Comparison of ENCODE assay signal across 10 cellular contexts in the genomic region with DNA sequence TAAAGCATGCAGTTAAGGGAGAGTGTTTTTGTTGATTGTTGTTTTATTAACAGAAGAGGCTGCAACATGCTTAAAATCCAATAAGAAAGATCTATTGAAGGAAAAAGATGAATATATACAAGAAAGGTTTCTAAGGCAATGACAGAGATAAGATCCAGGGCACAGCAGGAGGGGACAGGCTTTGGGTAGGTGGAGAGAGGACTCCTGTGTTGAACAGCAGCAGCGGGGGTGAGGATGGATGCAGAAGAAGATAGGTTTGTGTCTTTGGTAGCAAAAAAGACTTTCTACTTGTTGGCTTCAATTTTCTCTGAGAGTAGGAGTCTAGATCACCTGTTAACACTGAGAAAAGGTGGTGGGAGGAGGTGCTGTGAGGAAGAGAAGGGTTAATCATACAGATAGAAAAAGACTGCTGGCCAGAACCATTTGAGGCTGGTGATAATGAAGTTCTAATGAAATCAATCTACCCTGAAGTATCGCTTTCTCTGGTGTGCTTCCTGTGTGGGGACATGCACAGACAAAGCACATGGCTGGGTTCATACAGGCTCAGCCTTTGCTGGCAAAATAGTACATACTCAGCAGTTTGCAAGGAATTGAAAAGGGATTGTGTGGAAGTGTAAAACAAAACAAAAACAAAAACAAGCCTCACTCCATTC. TPM values are rescaled to one million over a fixed set of nuclear protein-coding genes. Genes with fewer than 3 reads are reported as not detected.
DNase-seq lines count a peak whose midpoint lies in the region; ATAC-seq, FAIRE-seq and TF ChIP-seq lines count a peak whose summit lies in the region.
"Had no signal": no experiment of that assay in that cellular context is flagged by ENCODE, and none has a peak within 500 bp of the region (broad histone marks: within the 10 kb centered on the region; RNA-seq: fewer than 3 reads in every experiment).

No MANE protein-coding gene starts in this region.

- TF ChIP-seq POLR2A in esophagus muscularis mucosa (IDR thresholded peaks at IDR 0.05; ENCODE audit: low read depth) = no peak

- no peaks in the 10 kb centered on the region for H3K36me3 ChIP-seq in esophagus muscularis mucosa
- H3K36me3 ChIP-seq in kidney (ENCODE audit: control insufficient read depth in 1 of 2, insufficient read depth in 2 of 2, low read length in 2 of 2) = no peaks in the 10 kb centered on the region
- H3K36me3 ChIP-seq: pancreas, tibial nerve had no signal

- H3K9ac ChIP-seq in kidney (ENCODE audit: low read length in 2 of 2) = no peak overlapping the region

- H3K9me3 ChIP-seq in esophagus muscularis mucosa (no peaks in the 10 kb centered on the region), kidney (ENCODE audit: control insufficient read depth in 1 of 2, low read length in 2 of 2) (no peaks in the 10 kb centered on the region)
- H3K9me3 ChIP-seq: pancreas, tibial nerve had no signal

- FAIRE-seq in kidney (lab: Jason Lieb, UNC) = no peak
- FAIRE-seq: pancreas had no signal

- no peak for TF ChIP-seq CTCF in esophagus muscularis mucosa (IDR thresholded peaks at IDR 0.05)
- TF ChIP-seq CTCF in kidney (IDR thresholded peaks at IDR 0.05; ENCODE audit: borderline replicate concordance, extremely low read depth, insufficient read depth) = no peak

- H3K27me3 ChIP-seq in esophagus muscularis mucosa = no peaks in the 10 kb centered on the region
- H3K27me3 ChIP-seq: pancreas, tibial nerve had no signal

- no peak for DNase-seq in left ventricle myocardium superior
- no peak for DNase-seq in NCI-H2196 treated with DMSO at 0.1 percent for 48 hours (lab: John Stamatoyannopoulos, UW; ENCODE audit: unreplicated experiment)
- no peak for DNase-seq in esophagus muscularis mucosa (ENCODE audit: extremely low spot score)
- DNase-seq in NOMO-1 treated with dmso at 0.1 percent for 144 hours (lab: John Stamatoyannopoulos, UW; ENCODE audit: unreplicated experiment) = no peak
- no peak for DNase-seq in kidney
- DNase-seq: pancreas had no signal

- TF ChIP-seq EP300 in esophagus muscularis mucosa (IDR thresholded peaks at IDR 0.05) = no peak

- 78% methylated on average over 2 of the region's 2 CpGs for WGBS in esophagus muscularis mucosa

- peaks cover 22 to 58% (median 53%) of the 10 kb centered on the region in 4 donors for H3K4me1 ChIP-seq in esophagus muscularis mucosa
- peaks cover 0 to 2% of the 10 kb centered on the region in 2 donors for H3K4me1 ChIP-seq in kidney (ENCODE audit: control insufficient read depth in 1 of 2, insufficient read depth in 1 of 2, low read depth in 1 of 2, low read length in 2 of 2)

- H3K4me3 ChIP-seq in esophagus muscularis mucosa (no peak overlapping the region), kidney (ENCODE audit: low read length in 2 of 2) (no peak overlapping the region)
- H3K4me3 ChIP-seq: pancreas, tibial nerve had no signal

- ATAC-seq in GM18511 (IDR thresholded peaks at IDR 0.05; ENCODE audit: unreplicated experiment) (peak; percentile 93), GM21529 (IDR thresholded peaks at IDR 0.05; ENCODE audit: unreplicated experiment) (peak; percentile 88), HG03457 (IDR thresholded peaks at IDR 0.05; ENCODE audit: unreplicated experiment) (peak; percentile 82), left ventricle myocardium superior (peak; percentile 15)

- H3K27ac ChIP-seq in esophagus muscularis mucosa (replicated peaks in 1 of 4) (no peak overlapping the region), kidney (ENCODE audit: low read depth in 2 of 2, low read length in 2 of 2) (no peak overlapping the region)
- H3K27ac ChIP-seq: pancreas had no signal

- intact Hi-C loops in left ventricle myocardium superior (cut with micrococcal nuclease) (no loop called here), esophagus muscularis mucosa (cut with DNase I) (no loop called here), kidney (cut with DNase I) (no loop called here)

RNA-seq across cellular contexts. Expression of a gene that starts 17.2 kb away (rescaled TPM):
- total RNA-seq in left ventricle myocardium superior (225 TPM), esophagus muscularis mucosa (100 to 1,000 TPM; 410 to 588 (median 521) TPM), kidney (259 TPM)
- 68.2 TPM for polyA plus RNA-seq in kidney (ENCODE audit: insufficient read depth, low read depth, low replicate concordance)

Comparison
In these comparisons a context has a peak if more than half of its experiments do, and no peak if none do; other contexts are left out.
1. ATAC-seq: peak in every context shown above with its lines; median percentile 93 in GM18511; 88 in GM21529; 82 in HG03457; 15 in left ventricle myocardium superior.